ENCODE assay signal across 15 cellular contexts in genomic region chr9:130780415-130780814, GRCh38. TPM values are rescaled to one million over a fixed set of nuclear protein-coding genes. Genes with fewer than 3 reads are reported as not detected.
DNase-seq lines count a peak whose midpoint lies in the region; ATAC-seq and TF ChIP-seq lines count a peak whose summit lies in the region.
"Had no signal": no experiment of that assay in that cellular context is flagged by ENCODE, and none has a peak within 500 bp of the region (broad histone marks: within the 10 kb centered on the region; RNA-seq: fewer than 3 reads in every experiment).

No MANE protein-coding gene starts in this region.

- H3K27me3 ChIP-seq in prostate gland (replicated peaks; ENCODE audit: insufficient read depth), result no peaks in the 10 kb centered on the region
- no peaks in the 10 kb centered on the region for H3K27me3 ChIP-seq in vagina
- H3K27me3 ChIP-seq: neutrophil had no signal

- 44% methylated on average over 4 of the region's 4 CpGs for WGBS in prostate gland

- H3K4me3 ChIP-seq in prostate gland (peak overlapping the region in 1 of 2 donors; percentile 5), vagina (peak overlapping the region; percentile 16 to 39)
- H3K4me3 ChIP-seq: PC-9 had no signal

- ATAC-seq in Right ventricle myocardium inferior (peak; percentile 21), Right ventricle myocardium superior (ENCODE audit: poor library complexity) (peak; percentile 2), HG02759 (IDR thresholded peaks at IDR 0.05; ENCODE audit: unreplicated experiment) (no peak)
- ATAC-seq in activated CD4-positive, CD25-positive, alpha-beta regulatory T cell treated with anti-CD3 and anti-CD28 coated beads, Interleukin-2, amount 50 U/mL, for 24 hours, result no peak
- ATAC-seq: activated CD8-positive, alpha-beta memory T cell treated with anti-CD3 and anti-CD28 coated beads, Interleukin-2, amount 10 ng/mL, durations not matched to agents 7 days and 5 days; stimulated activated naive CD8-positive, alpha-beta T cell treated with anti-CD3 and anti-CD28 coated beads, Interleukin-15, amount 100 ng/mL, for 72 hours had no signal

- DNase-seq in Right ventricle myocardium inferior (ENCODE audit: missing footprints) (no peak), cardiac septum (ENCODE audit: low spot score) (no peak), Right ventricle myocardium superior (no peak), prostate gland (ENCODE audit: low spot score) (no peak), vagina (ENCODE audit: extremely low spot score in 2 of 2) (no peak), AG08395 (ENCODE audit: low spot score) (no peak)
- DNase-seq: activated CD8-positive, alpha-beta memory T cell treated with anti-CD3 and anti-CD28 coated beads, Interleukin-2, amount 10 ng/mL, durations not matched to agents 7 days and 5 days; anterior cingulate cortex; DMS79 treated with DMSO at 0.1 percent for 48 hours; PC-9; stimulated activated CD4-positive, alpha-beta T cell treated with anti-CD3 and anti-CD28 coated beads, Interleukin-4, amount 100 ng/mL, for 24 hours; stimulated activated naive CD8-positive, alpha-beta T cell treated with anti-CD3 and anti-CD28 coated beads, Interleukin-15, amount 100 ng/mL, for 72 hours had no signal

- TF ChIP-seq CTCF in prostate gland (IDR thresholded peaks at IDR 0.05), result no peak
- no peak for TF ChIP-seq CTCF in vagina (IDR thresholded peaks at IDR 0.05)

- no peak for TF ChIP-seq POLR2A in prostate gland (IDR thresholded peaks at IDR 0.05)
- TF ChIP-seq POLR2A in vagina (IDR thresholded peaks at IDR 0.05), result no peak

- H3K27ac ChIP-seq in prostate gland (peak overlapping the region; percentile 70 to 80), vagina (peak overlapping the region; percentile 91)
- H3K27ac ChIP-seq: neutrophil, PC-9 had no signal

- H3K36me3 ChIP-seq in prostate gland (no peaks in the 10 kb centered on the region), vagina (no peaks in the 10 kb centered on the region)
- H3K36me3 ChIP-seq: neutrophil had no signal

- H3K4me1 ChIP-seq in prostate gland (replicated peaks), result peaks cover 4% of the 10 kb centered on the region
- H3K4me1 ChIP-seq in vagina, result peaks cover 52% of the 10 kb centered on the region

- H3K9me3 ChIP-seq in prostate gland, result no peaks in the 10 kb centered on the region
- no peaks in the 10 kb centered on the region for H3K9me3 ChIP-seq in vagina
- H3K9me3 ChIP-seq: neutrophil had no signal

- intact Hi-C loops in Right ventricle myocardium inferior (cut with DNase I), result loop anchor here (5.0 kb wide), 1 partner anchor 67 kb away; no protein-coding TSS in a partner anchor
- intact Hi-C loops in cardiac septum (cut with DNase I), result loop anchor here (5.0 kb wide), 1 partner anchor 52 kb away; no protein-coding TSS in a partner anchor
- intact Hi-C loops in Right ventricle myocardium superior (cut with DNase I), result no loop called here
- intact Hi-C loops in prostate gland (cut with DNase I), result loop anchor here (2.0 kb wide), 2 partner anchors 44 to 66 kb away; no protein-coding TSS in a partner anchor
- intact Hi-C loops in vagina (cut with DNase I), result loop anchor here (2.0 to 5.0 kb wide), 2 partner anchors 54 to 67 kb away; partner anchors contain the start of gene ABL1

RNA-seq across cellular contexts. Expression of gene ABL1, which starts 54.6 kb away (rescaled TPM):
- total RNA-seq in Right ventricle myocardium inferior, result 33.0 TPM
- 38.0 TPM for total RNA-seq in cardiac septum
- 31.5 TPM for total RNA-seq in Right ventricle myocardium superior
- total RNA-seq in prostate gland, result 10 to 100 TPM; 48.2 to 73.4 TPM
- total RNA-seq in vagina, result 68.5 TPM

Comparison
In these comparisons a context has a peak if more than half of its experiments do, and no peak if none do; other contexts are left out.
1. ATAC-seq: peak in Right ventricle myocardium inferior (single experiment) and Right ventricle myocardium superior (single experiment); none in HG02759 (single experiment) and activated CD4-positive, CD25-positive, alpha-beta regulatory T cell treated with anti-CD3 and anti-CD28 coated beads, Interleukin-2, amount 50 U/mL, for 24 hours (0 of 2).